In genomic region chr4:102598102-102598758, GRCh38 we compare ENCODE assay signal across 8 cellular contexts.
A peak's percentile ranks its signal among the peaks of the same experiment; 100 is the strongest.
DNase-seq lines count a peak whose midpoint lies in the region; ATAC-seq and TF ChIP-seq lines count a peak whose summit lies in the region.

No MANE protein-coding gene starts in this region.

- H3K27ac Mint-ChIP-seq in activated naive CD4-positive, alpha-beta T cell treated with anti-CD3 and anti-CD28 coated beads for 36 hours: peak overlapping the region; percentile 88
- peak overlapping the region; percentile 92 for H3K27ac Mint-ChIP-seq in chondrocyte (ENCODE audit: unreplicated experiment)
- peak overlapping the region in 3 of 7 donors; percentile 14 to 72 (median 16) for H3K27ac Mint-ChIP-seq in CD14-positive monocyte

- peak overlapping the region; percentile 25 for H3K4me3 Mint-ChIP-seq in activated naive CD4-positive, alpha-beta T cell treated with anti-CD3 and anti-CD28 coated beads for 36 hours
- H3K4me3 Mint-ChIP-seq in chondrocyte (ENCODE audit: unreplicated experiment) (no peak overlapping the region), CD14-positive monocyte (no peak overlapping the region)

- no peak for TF ChIP-seq CTCF in chondrocyte (IDR thresholded peaks at IDR 0.05)
- no peak for TF ChIP-seq CTCF in CD14-positive monocyte (IDR thresholded peaks at IDR 0.05)

- ATAC-seq in HG03108 (IDR thresholded peaks at IDR 0.05; ENCODE audit: unreplicated experiment): peak; percentile 76

- no peaks in the 10 kb centered on the region for H3K27me3 Mint-ChIP-seq in activated naive CD4-positive, alpha-beta T cell treated with anti-CD3 and anti-CD28 coated beads for 36 hours (ENCODE audit: low read depth)
- no peaks in the 10 kb centered on the region for H3K27me3 Mint-ChIP-seq in chondrocyte (ENCODE audit: low read depth)
- no peaks in the 10 kb centered on the region for H3K27me3 Mint-ChIP-seq in CD14-positive monocyte (ENCODE audit: low read depth in 3 of 3)

- H3K36me3 Mint-ChIP-seq in activated naive CD4-positive, alpha-beta T cell treated with anti-CD3 and anti-CD28 coated beads for 36 hours (ENCODE audit: low read depth): peaks cover 78% of the 10 kb centered on the region
- H3K36me3 Mint-ChIP-seq in chondrocyte (ENCODE audit: low read depth) (peaks cover 29% of the 10 kb centered on the region), CD14-positive monocyte (peaks cover 82 to 87% of the 10 kb centered on the region in 2 donors)

- peak; percentile 36 for DNase-seq in activated naive CD4-positive, alpha-beta T cell treated with anti-CD3 and anti-CD28 coated beads for 36 hours
- no peak for DNase-seq in activated naive CD4-positive, alpha-beta T cell (lab: John Stamatoyannopoulos, UW)
- DNase-seq in chondrocyte (ENCODE audit: low spot score): no peak
- DNase-seq in NCI-H345 treated with DMSO at 0.1 percent for 48 hours (lab: John Stamatoyannopoulos, UW; ENCODE audit: unreplicated experiment): no peak
- no peak for DNase-seq in CD14-positive monocyte (ENCODE audit: low spot score)
- DNase-seq in AG20443 (ENCODE audit: low spot score): no peak

- CTCF ChIA-PET in activated naive CD4-positive, alpha-beta T cell treated with anti-CD3 and anti-CD28 coated beads for 36 hours (lab: Charles Lee): no interaction called here

- no peaks in the 10 kb centered on the region for H3K27me3 ChIP-seq in thymus (ENCODE audit: control insufficient read depth, insufficient read depth)

- WGBS in thymus: 11% methylated on average over 1 of the region's 1 CpG

- H3K4me3 ChIP-seq in thymus (ENCODE audit: low read length): no peak overlapping the region

- no peaks in the 10 kb centered on the region for H3K9me3 ChIP-seq in thymus (ENCODE audit: control insufficient read depth)

- H3K4me1 Mint-ChIP-seq in activated naive CD4-positive, alpha-beta T cell treated with anti-CD3 and anti-CD28 coated beads for 36 hours (ENCODE audit: low read depth): peaks cover 67% of the 10 kb centered on the region
- H3K4me1 Mint-ChIP-seq in chondrocyte (ENCODE audit: low read depth): peaks cover 36% of the 10 kb centered on the region
- peaks cover 2% of the 10 kb centered on the region for H3K4me1 Mint-ChIP-seq in CD14-positive monocyte

- no peaks in the 10 kb centered on the region for H3K36me3 ChIP-seq in thymus (ENCODE audit: control insufficient read depth, insufficient read depth)

- peak overlapping the region; percentile 68 for H3K27ac ChIP-seq in thymus (ENCODE audit: low read depth)

- intact Hi-C loops in activated naive CD4-positive, alpha-beta T cell treated with anti-CD3 and anti-CD28 coated beads for 36 hours (cut with micrococcal nuclease): loop anchor here (2.0 kb wide), 1 partner anchor 13 kb away; no protein-coding TSS in a partner anchor
- intact Hi-C loops in CD14-positive monocyte (cut with micrococcal nuclease): no loop called here

- no peaks in the 10 kb centered on the region for H3K9me3 Mint-ChIP-seq in activated naive CD4-positive, alpha-beta T cell treated with anti-CD3 and anti-CD28 coated beads for 36 hours
- no peaks in the 10 kb centered on the region for H3K9me3 Mint-ChIP-seq in chondrocyte (ENCODE audit: low read depth)
- no peaks in the 10 kb centered on the region for H3K9me3 Mint-ChIP-seq in CD14-positive monocyte

- peaks cover 11% of the 10 kb centered on the region for H3K4me1 ChIP-seq in thymus (ENCODE audit: control insufficient read depth, insufficient read depth, low read length)
